In the genomic region with DNA sequence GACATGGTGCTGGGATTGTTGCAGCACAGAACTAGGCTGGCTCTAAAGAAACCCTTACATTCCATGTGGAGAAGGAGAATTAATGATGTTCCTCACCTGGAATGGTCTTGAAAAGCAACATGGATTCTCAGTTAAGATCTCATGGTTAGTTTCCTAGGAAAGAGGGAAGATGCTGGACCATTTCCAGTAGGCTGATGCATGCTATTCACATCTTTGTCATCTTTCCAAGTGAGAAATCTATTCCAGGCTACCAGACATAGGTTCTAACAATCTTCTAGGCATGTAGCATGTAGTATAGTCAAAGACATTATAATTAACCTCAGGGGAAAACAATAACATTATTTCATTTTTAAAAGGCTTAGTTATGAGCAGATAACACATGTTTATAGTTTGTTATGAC, we compare ENCODE assay signal across 25 cellular contexts. TPM values are rescaled to one million over a fixed set of nuclear protein-coding genes. Genes with fewer than 3 reads are reported as not detected.
DNase-seq lines count a peak whose midpoint lies in the region; TF ChIP-seq lines count a peak whose summit lies in the region.
"Had no signal": no experiment of that assay in that cellular context is flagged by ENCODE, and none has a peak within 500 bp of the region (broad histone marks: within the 10 kb centered on the region; RNA-seq: fewer than 3 reads in every experiment).

No MANE protein-coding gene starts in this region.

- no peak overlapping the region for H3K4me3 ChIP-seq in stomach smooth muscle (ENCODE audit: low read length in 2 of 2)
- no peak overlapping the region for H3K4me3 ChIP-seq in A673 (ENCODE audit: low read depth, low read length, poor library complexity, severe bottlenecking)
- H3K4me3 ChIP-seq: Peyer's patch, SJCRH30 had no signal

- peaks cover 26% of the 10 kb centered on the region in 2 donors for H3K36me3 ChIP-seq in stomach smooth muscle (ENCODE audit: control insufficient read depth in 2 of 2, insufficient read depth in 2 of 2, low read length in 2 of 2)
- no peaks in the 10 kb centered on the region for H3K36me3 ChIP-seq in A673 (ENCODE audit: insufficient read depth, low read length, poor library complexity, severe bottlenecking)

- no peak overlapping the region for H3K9ac ChIP-seq in stomach smooth muscle (ENCODE audit: low read length in 2 of 2)

- CTCF ChIA-PET in MCF 10A (lab: Yijun Ruan, JAX), result interaction anchor here (1.3 kb wide), 1 partner anchor 153 kb away, joined by 4 read pairs; no protein-coding TSS in a partner anchor
- CTCF ChIA-PET in A673 (lab: Charles Lee), result no interaction called here

- H3K9me3 Mint-ChIP-seq in MCF 10A (ENCODE audit: unreplicated experiment), result no peaks in the 10 kb centered on the region
- H3K9me3 Mint-ChIP-seq: CD8-positive, alpha-beta memory T cell had no signal

- TF ChIP-seq CTCF in MCF 10A (IDR thresholded peaks at IDR 0.05; ENCODE audit: unreplicated experiment) (no peak), A673 (conservative IDR thresholded peaks at IDR 0.05; ENCODE audit: low read depth, low read length) (no peak)

- peak; percentile 44 for DNase-seq in EH (ENCODE audit: low read depth)
- DNase-seq in cerebellum (ENCODE audit: low spot score), result peak; percentile 19
- DNase-seq in fibroblast of peridontal ligament (ENCODE audit: extremely low read depth), result peak; percentile 31
- no peak for DNase-seq in MCF 10A (ENCODE audit: unreplicated experiment)
- DNase-seq in stimulated activated CD4-positive, alpha-beta T cell treated with anti-CD3 and anti-CD28 coated beads, Interleukin-2, amount 100 ng/mL, for 24 hours, result no peak
- no peak for DNase-seq in A673 (ENCODE audit: low spot score)
- DNase-seq in head of caudate nucleus, result no peak
- DNase-seq: 8988T; Calu3; CD8-positive, alpha-beta memory T cell; DMS153; GF-D8; MM.1S; NCI-H1092; NCI-H1436 treated with DMSO at 0.1 percent for 48 hours; NCI-H1930; NCI-H2227 treated with DMSO at 0.1 percent for 48 hours; NCI-H524; NCI-H82; Peyer's patch; SJCRH30 had no signal

- H3K36me3 Mint-ChIP-seq in MCF 10A (ENCODE audit: insufficient read depth, unreplicated experiment), result no peaks in the 10 kb centered on the region
- H3K36me3 Mint-ChIP-seq: CD8-positive, alpha-beta memory T cell had no signal

- H3K27ac Mint-ChIP-seq in MCF 10A (ENCODE audit: low read depth, unreplicated experiment), result no peak overlapping the region
- H3K27ac Mint-ChIP-seq: CD8-positive, alpha-beta memory T cell had no signal

- no peak overlapping the region for H3K4me3 Mint-ChIP-seq in MCF 10A (ENCODE audit: unreplicated experiment)
- H3K4me3 Mint-ChIP-seq: CD8-positive, alpha-beta memory T cell had no signal

- peaks cover 14% of the 10 kb centered on the region for H3K4me1 Mint-ChIP-seq in MCF 10A (ENCODE audit: insufficient read depth, unreplicated experiment)

- peaks cover 43% of the 10 kb centered on the region for H3K4me1 ChIP-seq in stomach smooth muscle (ENCODE audit: control insufficient read depth, insufficient read depth, low read length)
- no peaks in the 10 kb centered on the region for H3K4me1 ChIP-seq in A673 (ENCODE audit: insufficient read depth, low read length, poor library complexity, severe bottlenecking)
- H3K4me1 ChIP-seq: Peyer's patch, SJCRH30 had no signal

- H3K9me3 ChIP-seq in stomach smooth muscle (ENCODE audit: control insufficient read depth in 2 of 2, low read length in 2 of 2), result no peaks in the 10 kb centered on the region
- H3K9me3 ChIP-seq in A673 (ENCODE audit: low read depth, low read length, poor library complexity, severe bottlenecking), result no peaks in the 10 kb centered on the region
- H3K9me3 ChIP-seq: Peyer's patch, SJCRH30 had no signal

- peaks cover 43% of the 10 kb centered on the region for H3K27me3 Mint-ChIP-seq in MCF 10A (ENCODE audit: insufficient read depth, unreplicated experiment)

- BruUV-seq in MCF 10A (replicated peaks; lab: Mats Ljungman, UMichigan) (no TSS peak), A673 (replicated peaks; lab: Mats Ljungman, UMichigan) (no TSS peak)

- H3K27me3 ChIP-seq in stomach smooth muscle (ENCODE audit: control insufficient read depth in 1 of 2, insufficient read depth in 2 of 2, low read length in 2 of 2), result no peaks in the 10 kb centered on the region
- peaks cover 32% of the 10 kb centered on the region for H3K27me3 ChIP-seq in A673 (replicated peaks; ENCODE audit: insufficient read depth, low read depth, low read length, poor library complexity)
- H3K27me3 ChIP-seq: Peyer's patch, SJCRH30 had no signal

- H3K27ac ChIP-seq in stomach smooth muscle (ENCODE audit: low read length) (peak overlapping the region; percentile 25), A673 (ENCODE audit: low read depth, low read length, poor library complexity, severe bottlenecking) (no peak overlapping the region)
- H3K27ac ChIP-seq: C4-2B, Peyer's patch, SJCRH30 had no signal

- POLR2A ChIA-PET in MCF 10A (lab: Yijun Ruan, JAX) (no interaction called here), A673 (lab: Charles Lee; ENCODE audit: low non-redundant PET) (no interaction called here)

- intact Hi-C loops in MCF 10A (cut with micrococcal nuclease) (no loop called here), A673 (cut with micrococcal nuclease; ENCODE audit: unreplicated experiment) (no loop called here), head of caudate nucleus (cut with DNase I) (no loop called here)

RNA-seq across cellular contexts. Expression of gene TMEM252, which starts 44.3 kb away (rescaled TPM):
- total RNA-seq in cerebellum (not detected), MCF 10A (2022) (not detected in 2 replicates), A673 (2021) (not detected in 2 replicates)
- total RNA-seq: Calu3; CD8-positive, alpha-beta memory T cell; LHCN-M2; OCI-LY7 had no signal

Comparison
In these comparisons a context has a peak if more than half of its experiments do, and no peak if none do; other contexts are left out.
1. DNase-seq: peak in EH (single experiment), cerebellum (single experiment) and fibroblast of peridontal ligament (single experiment); none in MCF 10A (single experiment), stimulated activated CD4-positive, alpha-beta T cell treated with anti-CD3 and anti-CD28 coated beads, Interleukin-2, amount 100 ng/mL, for 24 hours (0 of 2), A673 (single experiment) and head of caudate nucleus (0 of 42).